36 cellular contexts compared by ENCODE assay signal in the genomic region with DNA sequence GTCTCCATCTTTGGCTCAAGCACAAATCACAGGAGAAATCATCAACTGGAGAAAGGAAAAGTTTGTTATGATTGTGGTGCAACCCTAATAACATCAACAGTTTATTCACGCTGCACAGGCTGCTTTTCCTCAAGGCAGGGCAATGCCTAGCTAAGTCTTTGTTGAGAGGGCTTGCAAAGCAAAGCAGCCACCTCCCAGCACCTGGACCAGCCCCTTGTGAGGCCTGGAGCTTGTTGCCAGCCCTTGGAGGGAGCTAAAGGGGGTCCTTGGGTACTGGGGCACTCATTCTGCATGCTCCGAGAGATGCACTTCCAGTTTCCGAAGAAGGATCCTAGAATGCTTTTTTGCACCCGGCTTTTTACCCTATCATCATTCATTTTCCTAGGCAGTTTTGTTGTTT.
"Had no signal": no experiment of that assay in that cellular context is flagged by ENCODE, and none has a peak within 500 bp of the region (broad histone marks: within the 10 kb centered on the region; RNA-seq: fewer than 3 reads in every experiment).

No MANE protein-coding gene starts in this region.

- H3K4me3 Mint-ChIP-seq: activated B cell treated with CpG ODN at 0.5 μM for 24 hours; activated CD8-positive, alpha-beta T cell treated with anti-CD3 and anti-CD28 coated beads for 36 hours; activated naive CD4-positive, alpha-beta T cell treated with anti-CD3 and anti-CD28 coated beads for 36 hours; activated naive CD4-positive, alpha-beta T cell treated with anti-CD3 and anti-CD28 coated beads, Interleukin-2, amount 50 U/mL, for 24 hours; activated naive CD8-positive, alpha-beta T cell treated with anti-CD3 and anti-CD28 coated beads for 36 hours; activated naive CD8-positive, alpha-beta T cell treated with anti-CD3 and anti-CD28 coated beads, Interleukin-2, amount 50 U/mL, for 24 hours; activated T-cell treated with anti-CD3 and anti-CD28 coated beads, Interleukin-2, amount 50 U/mL, for 4 hours; activated T-helper 17 cell treated with anti-CD3 and anti-CD28 coated beads, Interleukin-2, amount 50 U/mL, for 72 hours; brain; dendritic cell treated with granulocyte-macrophage colony-stimulating factor and Interleukin-4, amounts not matched to agents 40 ng/mL and 50 ng/mL, for 4 days; effector memory CD8-positive, alpha-beta T cell; T-helper 17 cell; T-helper 2 cell treated with Interferon-gamma antibody and Interleukin-4, amounts not matched to agents 5 μg/mL and 100 μg/mL, for 36 hours had no signal

- H3K27ac Mint-ChIP-seq: activated B cell treated with CpG ODN at 0.5 μM for 24 hours; activated CD8-positive, alpha-beta T cell treated with anti-CD3 and anti-CD28 coated beads for 36 hours; activated naive CD4-positive, alpha-beta T cell treated with anti-CD3 and anti-CD28 coated beads for 36 hours; activated naive CD4-positive, alpha-beta T cell treated with anti-CD3 and anti-CD28 coated beads, Interleukin-2, amount 50 U/mL, for 24 hours; activated naive CD8-positive, alpha-beta T cell treated with anti-CD3 and anti-CD28 coated beads for 36 hours; activated naive CD8-positive, alpha-beta T cell treated with anti-CD3 and anti-CD28 coated beads, Interleukin-2, amount 50 U/mL, for 24 hours; activated T-helper 17 cell treated with anti-CD3 and anti-CD28 coated beads, Interleukin-2, amount 50 U/mL, for 72 hours; brain; dendritic cell treated with granulocyte-macrophage colony-stimulating factor and Interleukin-4, amounts not matched to agents 40 ng/mL and 50 ng/mL, for 4 days; effector memory CD8-positive, alpha-beta T cell; T-helper 17 cell; T-helper 2 cell treated with Interferon-gamma antibody and Interleukin-4, amounts not matched to agents 5 μg/mL and 100 μg/mL, for 36 hours had no signal

- H3K27ac ChIP-seq: adrenal gland, breast epithelium, cardiac muscle cell, coronary artery, esophagus muscularis mucosa, foreskin keratinocyte, gastrocnemius medialis, heart left ventricle, WERI-Rb-1 had no signal

- H3K4me1 Mint-ChIP-seq: activated B cell treated with CpG ODN at 0.5 μM for 24 hours; activated naive CD4-positive, alpha-beta T cell treated with anti-CD3 and anti-CD28 coated beads, Interleukin-2, amount 50 U/mL, for 24 hours; activated naive CD8-positive, alpha-beta T cell treated with anti-CD3 and anti-CD28 coated beads for 36 hours; activated naive CD8-positive, alpha-beta T cell treated with anti-CD3 and anti-CD28 coated beads, Interleukin-2, amount 50 U/mL, for 24 hours; activated T-helper 17 cell treated with anti-CD3 and anti-CD28 coated beads, Interleukin-2, amount 50 U/mL, for 72 hours; T-helper 17 cell had no signal

- DNase-seq: activated B cell treated with CpG ODN at 0.5 μM for 24 hours; activated CD4-positive, alpha-beta T cell treated with anti-CD3 and anti-CD28 coated beads for 48 hours; activated CD4-positive, alpha-beta T cell treated with anti-CD3 and anti-CD28 coated beads, Interleukin-2, amount 50 U/mL, for 1 hour; activated CD4-positive, alpha-beta T cell treated with anti-CD3 and anti-CD28 coated beads, Interleukin-2, amount 50 U/mL, for 48 hours; activated CD8-positive, alpha-beta memory T cell treated with anti-CD3 and anti-CD28 coated beads for 24 hours; activated CD8-positive, alpha-beta T cell treated with anti-CD3 and anti-CD28 coated beads for 36 hours; activated effector memory CD4-positive, alpha-beta T cell treated with anti-CD3 and anti-CD28 coated beads, Interleukin-2, amount 50 U/mL, for 16 hours; activated naive CD4-positive, alpha-beta T cell treated with anti-CD3 and anti-CD28 coated beads for 36 hours; activated naive CD8-positive, alpha-beta T cell treated with anti-CD3 and anti-CD28 coated beads for 36 hours; activated naive CD8-positive, alpha-beta T cell treated with anti-CD3 and anti-CD28 coated beads, Interleukin-2, amount 50 U/mL, for 24 hours; activated T-cell treated with anti-CD3 and anti-CD28 coated beads, Interleukin-2, amount 50 U/mL, for 4 hours; adrenal gland; amygdala; aorta; central memory CD4-positive, alpha-beta T cell; cerebellar nuclear complex; effector CD4-positive, alpha-beta T cell; effector memory CD8-positive, alpha-beta T cell; erythroblast; gastrocnemius medialis; glutamatergic neuron; heart left ventricle; T-helper 1 cell; T-helper 17 cell; WERI-Rb-1 had no signal

- H3K9me3 ChIP-seq: adrenal gland, gastrocnemius medialis had no signal

- H3K27me3 Mint-ChIP-seq: activated naive CD8-positive, alpha-beta T cell treated with anti-CD3 and anti-CD28 coated beads, Interleukin-2, amount 50 U/mL, for 24 hours; dendritic cell treated with granulocyte-macrophage colony-stimulating factor and Interleukin-4, amounts not matched to agents 40 ng/mL and 50 ng/mL, for 4 days had no signal

- H3K4me3 ChIP-seq: adrenal gland, breast epithelium, cardiac muscle cell, coronary artery, esophagus muscularis mucosa, gastrocnemius medialis, heart left ventricle had no signal

- H3K36me3 Mint-ChIP-seq: activated naive CD4-positive, alpha-beta T cell treated with anti-CD3 and anti-CD28 coated beads, Interleukin-2, amount 50 U/mL, for 24 hours; activated naive CD8-positive, alpha-beta T cell treated with anti-CD3 and anti-CD28 coated beads for 36 hours; brain had no signal

- H3K9me3 Mint-ChIP-seq: activated B cell treated with CpG ODN at 0.5 μM for 24 hours; activated T-helper 17 cell treated with anti-CD3 and anti-CD28 coated beads, Interleukin-2, amount 50 U/mL, for 72 hours; T-helper 2 cell treated with Interferon-gamma antibody and Interleukin-4, amounts not matched to agents 5 μg/mL and 100 μg/mL, for 36 hours had no signal

- ATAC-seq: activated CD4-positive, CD25-positive, alpha-beta regulatory T cell treated with anti-CD3 and anti-CD28 coated beads, Interleukin-2, amount 50 U/mL, for 24 hours; activated CD8-positive, alpha-beta T cell treated with anti-CD3 and anti-CD28 coated beads for 36 hours; activated T-cell treated with anti-CD3 and anti-CD28 coated beads, Interleukin-2, amount 50 U/mL, for 4 hours; activated T-helper 17 cell treated with anti-CD3 and anti-CD28 coated beads, Interleukin-2, amount 50 U/mL, for 72 hours; effector memory CD8-positive, alpha-beta T cell; gastrocnemius medialis; T-helper 17 cell had no signal

- H3K27me3 ChIP-seq: adrenal gland, breast epithelium, cardiac muscle cell, esophagus muscularis mucosa, gastrocnemius medialis, heart left ventricle had no signal

- H3K36me3 ChIP-seq: adrenal gland, breast epithelium, cardiac muscle cell, esophagus muscularis mucosa, gastrocnemius medialis, heart left ventricle, WERI-Rb-1 had no signal

- H3K4me1 ChIP-seq: adrenal gland, breast epithelium, esophagus muscularis mucosa, foreskin keratinocyte, gastrocnemius medialis, heart left ventricle had no signal
